ENCODE assay signal across 19 cellular contexts in genomic region chr12:30013051-30013450, GRCh38.
"Had no signal": no experiment of that assay in that cellular context is flagged by ENCODE, and none has a peak within 500 bp of the region (broad histone marks: within the 10 kb centered on the region; RNA-seq: fewer than 3 reads in every experiment).

No MANE protein-coding gene starts in this region.

- H3K36me3 ChIP-seq: esophagus muscularis mucosa, prostate gland had no signal

- H3K27ac Mint-ChIP-seq: activated B cell treated with CpG ODN at 0.5 μM for 24 hours; activated CD8-positive, alpha-beta T cell treated with anti-CD3 and anti-CD28 coated beads, Interleukin-2, amount 10 ng/mL, durations not matched to agents 7 days and 5 days; activated naive CD8-positive, alpha-beta T cell; naive B cell; stimulated activated naive CD8-positive, alpha-beta T cell treated with anti-CD3 and anti-CD28 coated beads, Interleukin-15, Interleukin-2, amounts not matched to agents 100 ng/mL and 50 ng/mL, for 24 hours; T-helper 1 cell treated with Interleukin-12 subunit alpha and Interleukin-12 subunit beta and Interleukin-4 antibody, amounts not matched to agents 30 μg/mL and 1 μg/mL, for 36 hours; type B pancreatic cell had no signal

- H3K4me3 ChIP-seq: coronary artery, esophagus muscularis mucosa, prostate gland had no signal

- H3K4me1 Mint-ChIP-seq: activated B cell treated with CpG ODN at 0.5 μM for 24 hours; central memory CD8-positive, alpha-beta T cell; naive B cell had no signal

- H3K27me3 ChIP-seq: esophagus muscularis mucosa had no signal

- H3K27me3 Mint-ChIP-seq: activated B cell treated with CpG ODN at 0.5 μM for 24 hours; activated naive CD8-positive, alpha-beta T cell; central memory CD8-positive, alpha-beta T cell; naive B cell; stimulated activated naive CD8-positive, alpha-beta T cell treated with anti-CD3 and anti-CD28 coated beads, Interleukin-15, Interleukin-2, amounts not matched to agents 100 ng/mL and 50 ng/mL, for 24 hours had no signal

- H3K9me3 Mint-ChIP-seq: central memory CD8-positive, alpha-beta T cell; stimulated activated naive CD8-positive, alpha-beta T cell treated with anti-CD3 and anti-CD28 coated beads, Interleukin-15, Interleukin-2, amounts not matched to agents 100 ng/mL and 50 ng/mL, for 24 hours; T-helper 1 cell treated with Interleukin-12 subunit alpha and Interleukin-12 subunit beta and Interleukin-4 antibody, amounts not matched to agents 30 μg/mL and 1 μg/mL, for 36 hours had no signal

- H3K4me1 ChIP-seq: prostate gland had no signal

- H3K9me3 ChIP-seq: esophagus muscularis mucosa, prostate gland had no signal

- H3K27ac ChIP-seq: coronary artery, esophagus muscularis mucosa, prostate gland had no signal

- H3K36me3 Mint-ChIP-seq: activated naive CD8-positive, alpha-beta T cell; brain; naive B cell; type B pancreatic cell had no signal

- DNase-seq: activated B cell treated with CpG ODN at 0.5 μM for 24 hours; activated CD4-positive, alpha-beta T cell treated with anti-CD3 and anti-CD28 coated beads for 48 hours; activated CD8-positive, alpha-beta memory T cell treated with anti-CD3 and anti-CD28 coated beads, Interleukin-2, amount 50 U/mL, for 4 hours; activated CD8-positive, alpha-beta T cell treated with anti-CD3 and anti-CD28 coated beads, Interleukin-2, amount 10 ng/mL, durations not matched to agents 7 days and 5 days; activated gamma-delta T cell; activated T-cell treated with anti-CD3 and anti-CD28 coated beads, Interleukin-2, amount 50 U/mL, for 48 hours; mammary epithelial cell; naive B cell had no signal

- ATAC-seq: activated CD8-positive, alpha-beta T cell treated with anti-CD3 and anti-CD28 coated beads, Interleukin-2, amount 10 ng/mL, durations not matched to agents 7 days and 5 days; left lobe of liver; sciatic nerve had no signal

- H3K4me3 Mint-ChIP-seq: activated B cell treated with CpG ODN at 0.5 μM for 24 hours; activated CD8-positive, alpha-beta T cell treated with anti-CD3 and anti-CD28 coated beads, Interleukin-2, amount 10 ng/mL, durations not matched to agents 7 days and 5 days; activated naive CD8-positive, alpha-beta T cell; central memory CD8-positive, alpha-beta T cell; naive B cell; stimulated activated naive CD8-positive, alpha-beta T cell treated with anti-CD3 and anti-CD28 coated beads, Interleukin-15, Interleukin-2, amounts not matched to agents 100 ng/mL and 50 ng/mL, for 24 hours; T-helper 1 cell treated with Interleukin-12 subunit alpha and Interleukin-12 subunit beta and Interleukin-4 antibody, amounts not matched to agents 30 μg/mL and 1 μg/mL, for 36 hours; type B pancreatic cell had no signal
